In the genomic region with DNA sequence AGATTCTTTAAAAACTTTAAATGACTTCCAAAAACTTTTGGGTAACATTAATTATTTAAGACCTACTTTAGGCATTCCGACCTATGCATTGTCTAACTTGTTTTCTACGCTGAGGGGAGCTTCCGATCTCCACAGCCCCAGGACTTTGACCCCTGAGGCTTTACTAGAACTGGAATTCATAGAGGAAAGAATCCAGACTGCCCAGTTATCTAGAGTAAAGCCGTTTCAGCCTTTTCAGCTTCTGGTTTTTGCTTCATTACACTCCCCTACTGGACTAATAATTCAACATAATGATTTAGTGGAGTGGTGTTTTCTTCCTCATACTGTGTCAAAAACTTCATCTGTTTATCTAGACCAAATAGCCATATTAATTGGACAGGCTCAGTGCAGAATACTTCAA, we compare ENCODE assay signal across 7 cellular contexts.
DNase-seq lines count a peak whose midpoint lies in the region; ATAC-seq, FAIRE-seq and TF ChIP-seq lines count a peak whose summit lies in the region.
"Not testable (repeated sequence)": the region's sequence is repeated elsewhere in the genome, so short reads cannot be mapped to it uniquely, and the experiment has no call there.

No MANE protein-coding gene starts in this region.

- not testable (repeated sequence) for TF ChIP-seq POLR2A in transverse colon (IDR thresholded peaks at IDR 0.05)

- H2BK12ac ChIP-seq in trophoblast cell (ENCODE audit: low read length), result not testable (repeated sequence)

- not testable (repeated sequence) for TF ChIP-seq EP300 in transverse colon (IDR thresholded peaks at IDR 0.05; ENCODE audit: low read depth)

- H4K91ac ChIP-seq in trophoblast cell (ENCODE audit: low read depth, low read length), result not testable (repeated sequence)

- H3K23ac ChIP-seq in trophoblast cell (ENCODE audit: low read length), result not testable (repeated sequence)

- not testable (repeated sequence) for H3K9me3 ChIP-seq in colonic mucosa; trophoblast cell (ENCODE audit: insufficient read depth, low read depth, low read length); small intestine (ENCODE audit: control insufficient read depth, low read depth); transverse colon

- not testable (repeated sequence) for H3K79me2 ChIP-seq in trophoblast cell (ENCODE audit: control insufficient read depth, insufficient read depth, low read length, poor library complexity)

- H3K18ac ChIP-seq in trophoblast cell (ENCODE audit: low read length), result not testable (repeated sequence)

- H3K4me2 ChIP-seq in trophoblast cell (ENCODE audit: low read length), result not testable (repeated sequence)

- ATAC-seq in left colon, result peak; percentile 31

- H4K8ac ChIP-seq in trophoblast cell (ENCODE audit: low read depth, low read length), result not testable (repeated sequence)

- not testable (repeated sequence) for H4K12ac ChIP-seq in trophoblast cell (ENCODE audit: low read depth, low read length)

- H2AK5ac ChIP-seq in trophoblast cell (ENCODE audit: low read length), result not testable (repeated sequence)

- no CpG with 5 or more reads among the region's 4 CpGs for WGBS in trophoblast cell (ENCODE audit: extremely low coverage, insufficient coverage, insufficient read length)
- 9 to 30% (median 18%) methylated on average over 4 of the region's 4 CpGs for WGBS in small intestine, 3 donors
- 33% methylated on average over 4 of the region's 4 CpGs for WGBS in transverse colon (ENCODE audit: low coverage in 1 of 2), 2 donors

- intact Hi-C loops in colonic mucosa (cut with DNase I); left colon (cut with DNase I, micrococcal nuclease); transverse colon (cut with DNase I; ENCODE audit: low total_unique reads): not testable (repeated sequence)

- in situ Hi-C loops in transverse colon (cut with MboI; ENCODE audit: low pct_ligation_motif_present in 1 of 4, low pct_unique_long_range_greater_than_20kb in 1 of 4, low sequenced_read_pairs in 3 of 4), result not testable (repeated sequence)

- not testable (repeated sequence) for H3K36me3 ChIP-seq in colonic mucosa; trophoblast cell (ENCODE audit: control insufficient read depth in 1 of 2, insufficient read depth in 2 of 2, low read length in 2 of 2); small intestine (ENCODE audit: control insufficient read depth in 2 of 2, insufficient read depth in 2 of 2, low read length in 2 of 2); transverse colon

- H3K79me1 ChIP-seq in trophoblast cell (ENCODE audit: low read length), result not testable (repeated sequence)

- H2AFZ ChIP-seq in trophoblast cell (ENCODE audit: insufficient read depth, low read length, poor library complexity), result not testable (repeated sequence)

- DNase-seq in LoVo (ENCODE audit: low spot score) (peak; percentile 5), colonic mucosa (peak; percentile 44), left colon (peak in 1 of 2 donors; percentile 45), trophoblast cell (peak; percentile 25 to 43), small intestine (peak; percentile 55), transverse colon (peak; percentile 33)

- not testable (repeated sequence) for H2BK120ac ChIP-seq in trophoblast cell (ENCODE audit: insufficient read depth, low read length, poor library complexity)

- H3K27ac ChIP-seq in VCaP (peak overlapping the region; percentile 48; the same call in 1 of the 2 replicates), colonic mucosa (peak overlapping the region; percentile 61), transverse colon (peak overlapping the region; percentile 49 to 72 (median 60))
- not testable (repeated sequence) for H3K27ac ChIP-seq in trophoblast cell (ENCODE audit: low read depth, low read length); small intestine (ENCODE audit: low read depth in 1 of 2, low read length in 1 of 2)

- H3K4me1 ChIP-seq in colonic mucosa; trophoblast cell (ENCODE audit: control insufficient read depth in 1 of 2, insufficient read depth in 2 of 2, low read length in 2 of 2); small intestine (ENCODE audit: control insufficient read depth in 2 of 2, insufficient read depth in 1 of 2, low read depth in 1 of 2, low read length in 1 of 2): not testable (repeated sequence)
- H3K4me1 ChIP-seq in transverse colon, result peaks cover 0 to 28% (median 7%) of the 10 kb centered on the region in 4 donors

- H3K9ac ChIP-seq in colonic mucosa (ENCODE audit: low read depth in 2 of 2, low read length in 2 of 2); trophoblast cell (ENCODE audit: low read length): not testable (repeated sequence)

- not testable (repeated sequence) for FAIRE-seq in small intestine (lab: Jason Lieb, UNC)

- not testable (repeated sequence) for H3K14ac ChIP-seq in trophoblast cell (ENCODE audit: low read length)

- not testable (repeated sequence) for H2BK5ac ChIP-seq in trophoblast cell (ENCODE audit: low read depth, low read length, poor library complexity)

- not testable (repeated sequence) for TF ChIP-seq CTCF in VCaP (conservative IDR thresholded peaks at IDR 0.05); colonic mucosa (IDR thresholded peaks at IDR 0.05); transverse colon (IDR thresholded peaks at IDR 0.05)

- H3K4me3 ChIP-seq in colonic mucosa; trophoblast cell (ENCODE audit: low read depth, low read length); small intestine (ENCODE audit: low read depth in 1 of 2, low read length in 2 of 2); transverse colon: not testable (repeated sequence)

- not testable (repeated sequence) for H3K27me3 ChIP-seq in colonic mucosa; trophoblast cell (ENCODE audit: insufficient read depth, low read length); small intestine (ENCODE audit: control insufficient read depth in 2 of 2, insufficient read depth in 2 of 2, low read length in 2 of 2); transverse colon

- not testable (repeated sequence) for H3K4ac ChIP-seq in trophoblast cell (ENCODE audit: low read depth, low read length)
